ENCODE assay signal across 27 cellular contexts in genomic region chr9:12266758-12267157, GRCh38.
"Had no signal": no experiment of that assay in that cellular context is flagged by ENCODE, and none has a peak within 500 bp of the region (broad histone marks: within the 10 kb centered on the region; RNA-seq: fewer than 3 reads in every experiment).

No MANE protein-coding gene starts in this region.

- DNase-seq: stimulated activated CD4-positive, alpha-beta T cell treated with anti-CD3 and anti-CD28 coated beads, Interleukin-2, amount 100 ng/mL, for 48 hours; stimulated activated CD4-positive, alpha-beta T cell treated with anti-CD3 and anti-CD28 coated beads, Interleukin-4, amount 100 ng/mL, for 1 hour; stimulated activated CD4-positive, alpha-beta T cell treated with anti-CD3 and anti-CD28 coated beads, Interleukin-4, amount 100 ng/mL, for 24 hours; stimulated activated CD4-positive, alpha-beta T cell treated with anti-CD3 and anti-CD28 coated beads, Interleukin-4, amount 100 ng/mL, for 4 hours; stimulated activated CD8-positive, alpha-beta memory T cell treated with anti-CD3 and anti-CD28 coated beads, Interleukin-4, amount 100 ng/mL, for 48 hours; stimulated activated naive B cell treated with anti-CD40 and anti-IgM and Interleukin-4, amounts not matched to agents 10 μg/mL and 1 μg/mL and 100 μg/mL, for 72 hours; stimulated activated naive CD4-positive, alpha-beta T cell; stimulated activated naive CD4-positive, alpha-beta T cell treated with Interleukin-2 at 50 U/mL for 16 hours; stimulated activated naive CD8-positive, alpha-beta T cell treated with anti-CD3 and anti-CD28 coated beads, Interleukin-15, amount 100 ng/mL, for 72 hours; stimulated activated naive CD8-positive, alpha-beta T cell treated with anti-CD3 and anti-CD28 coated beads, Interleukin-15, Interleukin-2, amounts not matched to agents 100 U/mL and 50 U/mL, for 24 hours; stomach; substantia nigra; testis; thyroid gland; tibial artery; transverse colon; trophoblast cell; upper lobe of left lung; upper lobe of right lung; uterus had no signal

- FAIRE-seq: urothelium cell line had no signal

- H3K27ac ChIP-seq: stomach, suprapubic skin, testis, thoracic aorta, thyroid gland, tibial artery, tibial nerve, transverse colon, upper lobe of left lung, upper lobe of right lung, uterus, vagina had no signal

- H3K4me3 ChIP-seq: stomach, suprapubic skin, testis, thoracic aorta, thyroid gland, tibial artery, tibial nerve, transverse colon, upper lobe of left lung, upper lobe of right lung, uterus, vagina had no signal

- H3K27me3 ChIP-seq: stomach, suprapubic skin, testis, thyroid gland, tibial artery, tibial nerve, transverse colon, upper lobe of left lung, upper lobe of right lung, uterus, vagina had no signal

- H3K36me3 ChIP-seq: stomach, suprapubic skin, thoracic aorta, thyroid gland, tibial artery, tibial nerve, transverse colon, upper lobe of left lung, upper lobe of right lung, uterus, vagina had no signal

- ATAC-seq: stimulated activated effector memory CD8-positive, alpha-beta T cell treated with anti-CD3 and anti-CD28 coated beads, Interleukin-12 subunit alpha, Interleukin-12 subunit beta, amount 100 ng/mL, for 72 hours; stimulated activated memory B cell treated with anti-CD40 and anti-IgM and Interleukin-4, amounts not matched to agents 10 μg/mL and 1 μg/mL and 100 μg/mL, for 72 hours; stimulated activated naive B cell treated with anti-CD40 and anti-IgM and Interleukin-4, amounts not matched to agents 10 μg/mL and 1 μg/mL and 100 μg/mL, for 72 hours; stimulated activated naive CD8-positive, alpha-beta T cell treated with anti-CD3 and anti-CD28 coated beads, Interleukin-15, amount 100 ng/mL, for 72 hours; stimulated activated naive CD8-positive, alpha-beta T cell treated with anti-CD3 and anti-CD28 coated beads, Interleukin-15, Interleukin-2, amounts not matched to agents 100 U/mL and 50 U/mL, for 24 hours; upper lobe of right lung had no signal

- H3K4me1 ChIP-seq: stomach, suprapubic skin, testis, tibial artery, transverse colon, upper lobe of left lung, upper lobe of right lung, uterus, vagina had no signal

- H3K9me3 ChIP-seq: stomach, suprapubic skin, testis, thoracic aorta, thyroid gland, tibial artery, tibial nerve, transverse colon, upper lobe of left lung, upper lobe of right lung, uterus, vagina had no signal
